ENCODE assay signal across 26 cellular contexts in the genomic region with DNA sequence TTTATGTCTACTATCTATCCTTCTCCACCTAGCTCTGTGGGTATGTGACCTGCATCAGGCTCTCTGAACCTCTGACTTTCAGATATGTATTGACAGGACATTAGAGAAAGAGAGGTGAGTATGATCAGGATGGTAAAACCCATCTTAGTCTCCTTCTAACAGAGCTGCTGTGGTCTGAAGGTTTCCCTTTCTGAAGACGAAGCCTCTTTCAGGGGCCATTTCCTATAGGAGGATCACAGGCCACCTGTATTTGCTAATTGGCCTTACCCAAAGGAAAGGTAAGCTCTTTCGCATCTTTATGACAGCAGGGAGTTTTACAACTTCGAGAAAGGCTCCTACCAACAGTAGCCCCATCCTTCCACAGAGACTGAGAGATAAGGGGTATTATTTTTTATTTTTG.
DNase-seq lines count a peak whose midpoint lies in the region; ATAC-seq and TF ChIP-seq lines count a peak whose summit lies in the region.
"Had no signal": no experiment of that assay in that cellular context is flagged by ENCODE, and none has a peak within 500 bp of the region (broad histone marks: within the 10 kb centered on the region; RNA-seq: fewer than 3 reads in every experiment).

No MANE protein-coding gene starts in this region.

- no peak for TF ChIP-seq CTCF in heart right ventricle (IDR thresholded peaks at IDR 0.05)

- no peaks in the 10 kb centered on the region for H3K9me3 ChIP-seq in heart right ventricle
- H3K9me3 ChIP-seq: breast epithelium, prostate gland, sigmoid colon had no signal

- H3K27me3 ChIP-seq in heart right ventricle = no peaks in the 10 kb centered on the region
- H3K27me3 ChIP-seq: breast epithelium, sigmoid colon had no signal

- no peak overlapping the region for H3K27ac ChIP-seq in heart right ventricle
- H3K27ac ChIP-seq: breast epithelium, C4-2B, prostate gland, sigmoid colon, SK-N-MC had no signal

- intact Hi-C loops in heart right ventricle (cut with DNase I) = no loop called here

- no peak overlapping the region for H3K4me3 ChIP-seq in heart right ventricle
- H3K4me3 ChIP-seq: breast epithelium, prostate gland, sigmoid colon, SK-N-MC had no signal

- peaks cover 0 to 14% (median 0%) of the 10 kb centered on the region in 9 donors for H3K4me1 ChIP-seq in heart right ventricle
- H3K4me1 ChIP-seq: breast epithelium, prostate gland, sigmoid colon had no signal

- H3K36me3 ChIP-seq in heart right ventricle = no peaks in the 10 kb centered on the region
- H3K36me3 ChIP-seq: breast epithelium, prostate gland, sigmoid colon had no signal

- peak; percentile 30 for ATAC-seq in GM19023 (IDR thresholded peaks at IDR 0.05; ENCODE audit: unreplicated experiment)
- peak; percentile 30 for ATAC-seq in HG02588 (IDR thresholded peaks at IDR 0.05; ENCODE audit: unreplicated experiment)
- peak; percentile 45 for ATAC-seq in HG03025 (IDR thresholded peaks at IDR 0.05; ENCODE audit: low FRiP score, unreplicated experiment)
- ATAC-seq in heart right ventricle = no peak
- ATAC-seq in HG03139 (IDR thresholded peaks at IDR 0.05; ENCODE audit: unreplicated experiment) = no peak
- ATAC-seq: activated CD8-positive, alpha-beta T cell treated with anti-CD3 and anti-CD28 coated beads for 36 hours; left ventricle myocardium superior; stimulated activated memory B cell treated with anti-CD40 and anti-IgM and Interleukin-4, amounts not matched to agents 10 μg/mL and 1 μg/mL and 100 μg/mL, for 72 hours; T-helper 17 cell had no signal

- DNase-seq in NCI-H345 treated with DMSO at 0.1 percent for 48 hours (lab: John Stamatoyannopoulos, UW; ENCODE audit: unreplicated experiment) = no peak
- DNase-seq in heart right ventricle = no peak
- DNase-seq in NCI-H1105 (lab: John Stamatoyannopoulos, UW) = no peak
- DNase-seq: activated CD4-positive, CD25-positive, alpha-beta regulatory T cell treated with anti-CD3 and anti-CD28 coated beads, Interleukin-2, amount 50 U/mL, for 72 hours; activated CD8-positive, alpha-beta T cell treated with anti-CD3 and anti-CD28 coated beads for 36 hours; DMS79 treated with DMSO at 0.1 percent for 48 hours; effector CD8-positive, alpha-beta T cell; glutamatergic neuron; left ventricle myocardium superior; NCI-H2081 treated with DMSO at 0.1 percent for 48 hours; NCI-H226; NCI-H774; OCI-M1; sigmoid colon; stimulated activated CD4-positive, alpha-beta T cell treated with anti-CD3 and anti-CD28 coated beads, Interleukin-4, amount 100 ng/mL, for 4 hours; substantia nigra; T-helper 17 cell had no signal

- 79 to 82% methylated on average over 3 of the region's 3 CpGs for WGBS in heart right ventricle, 2 donors

Comparison
In these comparisons a context has a peak if more than half of its experiments do, and no peak if none do; other contexts are left out.
1. ATAC-seq: peak in GM19023 (single experiment), HG02588 (single experiment) and HG03025 (single experiment); none in heart right ventricle (0 of 8) and HG03139 (single experiment).